1 cellular context compared by ENCODE assay signal in genomic region chr11:47848636-47849155, GRCh38.
TF ChIP-seq lines count a peak whose summit lies in the region.

No MANE protein-coding gene starts in this region.

TF ChIP-seq in HepG2, 621 proteins besides CTCF, POLR2A, EP300 and RAD21 (continued from another document):
- TF ChIP-seq ZBTB40 (IDR thresholded peaks at IDR 0.05) (no peak), ZBTB40 (CRISPR knock-in tag; IDR thresholded peaks at IDR 0.05) (0 out of 2 replicates have a peak, but pooled peaks have one; percentile 6), HNRNPUL1 (IDR thresholded peaks at IDR 0.05; ENCODE audit: low read depth, low read length) (no peak), ELF4 (CRISPR knock-in tag; IDR thresholded peaks at IDR 0.05; ENCODE audit: borderline replicate concordance) (0 out of 2 replicates have a peak, but pooled peaks have one; percentile 77), ZNF704 (CRISPR knock-in tag; IDR thresholded peaks at IDR 0.05; ENCODE audit: borderline replicate concordance) (no peak), SP1 (IDR thresholded peaks at IDR 0.05) (no peak), SP1 (CRISPR knock-in tag; IDR thresholded peaks at IDR 0.05) (no peak), TCF7L2 (IDR thresholded peaks at IDR 0.05; ENCODE audit: low read depth, low read length) (no peak), SNAPC4 (CRISPR knock-in tag; IDR thresholded peaks at IDR 0.05) (peak; percentile 66; the same call in 1 of the 2 replicates), SNAI1 (CRISPR knock-in tag; IDR thresholded peaks at IDR 0.05; ENCODE audit: borderline replicate concordance) (peak; percentile 24; the same call in 1 of the 2 replicates), SKIL (CRISPR knock-in tag; IDR thresholded peaks at IDR 0.05; ENCODE audit: borderline replicate concordance) (0 out of 2 replicates have a peak, but pooled peaks have one; percentile 18), NONO (IDR thresholded peaks at IDR 0.05) (no peak), NONO (CRISPR knock-in tag; conservative IDR thresholded peaks at IDR 0.05) (no peak; the same call in 1 of the 2 replicates), REL (CRISPR knock-in tag; conservative IDR thresholded peaks at IDR 0.05) (peak; percentile 16; the same call in 1 of the 2 replicates), CCDC6 (CRISPR knock-in tag; IDR thresholded peaks at IDR 0.05) (no peak), ZNF235 (CRISPR knock-in tag; IDR thresholded peaks at IDR 0.05; ENCODE audit: borderline replicate concordance) (0 out of 2 replicates have a peak, but pooled peaks have one; percentile 25)
